In genomic region chr3:151567477-151567876, GRCh38 we compare ENCODE assay signal across 20 cellular contexts.
A peak's percentile ranks its signal among the peaks of the same experiment; 100 is the strongest.
DNase-seq lines count a peak whose midpoint lies in the region; ATAC-seq and TF ChIP-seq lines count a peak whose summit lies in the region.
"Had no signal": no experiment of that assay in that cellular context is flagged by ENCODE, and none has a peak within 500 bp of the region (broad histone marks: within the 10 kb centered on the region; RNA-seq: fewer than 3 reads in every experiment).

No MANE protein-coding gene starts in this region.

- H3K79me2 ChIP-seq in GM23338 (replicated peaks; ENCODE audit: insufficient read depth) = no peaks in the 10 kb centered on the region
- no peaks in the 10 kb centered on the region for H3K79me2 ChIP-seq in trophoblast cell (ENCODE audit: control insufficient read depth, insufficient read depth, low read length, poor library complexity)

- H3K36me3 ChIP-seq in GM23338 (ENCODE audit: insufficient read depth) = no peaks in the 10 kb centered on the region
- H3K36me3 ChIP-seq in SK-N-MC (ENCODE audit: insufficient read depth, low read length) = no peaks in the 10 kb centered on the region
- H3K36me3 ChIP-seq in trophoblast cell (ENCODE audit: control insufficient read depth in 1 of 2, insufficient read depth in 2 of 2, low read length in 2 of 2) = no peaks in the 10 kb centered on the region
- H3K36me3 ChIP-seq: BLaER1 had no signal

- H3K4me2 ChIP-seq in GM23338 (no peak overlapping the region), trophoblast cell (ENCODE audit: low read length) (no peak overlapping the region)
- H3K4me2 ChIP-seq: BLaER1 had no signal

- peaks cover 6% of the 10 kb centered on the region for H3K27me3 Mint-ChIP-seq in GM23338 (ENCODE audit: insufficient read depth, low read depth, poor library complexity)
- H3K27me3 Mint-ChIP-seq: CD4-positive, alpha-beta T cell had no signal

- no peak overlapping the region for H4K8ac ChIP-seq in trophoblast cell (ENCODE audit: low read depth, low read length)

- H2AFZ ChIP-seq in GM23338 = peak overlapping the region; percentile 9; the same call in 1 of the 2 replicates
- H2AFZ ChIP-seq in trophoblast cell (ENCODE audit: insufficient read depth, low read length, poor library complexity) = peak overlapping the region; percentile 41

- peaks cover 7% of the 10 kb centered on the region; the same call in 1 of the 2 replicates for H3K9me2 ChIP-seq in GM23338 (ENCODE audit: insufficient read depth)

- H2BK120ac ChIP-seq in trophoblast cell (ENCODE audit: insufficient read depth, low read length, poor library complexity) = no peak overlapping the region

- no peaks in the 10 kb centered on the region for H3K9me3 Mint-ChIP-seq in GM23338

- H3K4me1 ChIP-seq in GM23338 (ENCODE audit: insufficient read depth) = peaks cover 14% of the 10 kb centered on the region
- no peaks in the 10 kb centered on the region for H3K4me1 ChIP-seq in trophoblast cell (ENCODE audit: control insufficient read depth in 1 of 2, insufficient read depth in 2 of 2, low read length in 2 of 2)

- no peak overlapping the region for H4K91ac ChIP-seq in trophoblast cell (ENCODE audit: low read depth, low read length)

- no peaks in the 10 kb centered on the region for H3K27me3 ChIP-seq in GM23338 (ENCODE audit: insufficient read depth)
- no peaks in the 10 kb centered on the region for H3K27me3 ChIP-seq in trophoblast cell (ENCODE audit: insufficient read depth, low read length)
- H3K27me3 ChIP-seq: BLaER1 had no signal

- H3K23ac ChIP-seq in trophoblast cell (ENCODE audit: low read length) = no peak overlapping the region

- H3K27ac Mint-ChIP-seq in GM23338 = no peak overlapping the region
- H3K27ac Mint-ChIP-seq: CD4-positive, alpha-beta T cell had no signal

- H3K9me3 ChIP-seq in SK-N-MC (ENCODE audit: low read depth, low read length) (no peaks in the 10 kb centered on the region), trophoblast cell (ENCODE audit: insufficient read depth, low read depth, low read length) (no peaks in the 10 kb centered on the region)
- H3K9me3 ChIP-seq: Caco-2 had no signal

- no peak overlapping the region for H3K27ac ChIP-seq in GM23338 (ENCODE audit: low read depth)
- 0 out of 2 replicates have a peak overlapping the region, but pooled peaks have one; percentile 38 for H3K27ac ChIP-seq in SK-N-MC
- no peak overlapping the region for H3K27ac ChIP-seq in trophoblast cell (ENCODE audit: low read depth, low read length)
- H3K27ac ChIP-seq: BLaER1 had no signal

- WGBS in trophoblast cell (ENCODE audit: extremely low coverage, insufficient coverage, insufficient read length) = no CpG with 5 or more reads among the region's 2 CpGs

- TF ChIP-seq CTCF in GM23338 (conservative IDR thresholded peaks at IDR 0.05; ENCODE audit: low read depth in 2 of 2) = no peak

- H3F3A ChIP-seq in GM23338 (replicated peaks; ENCODE audit: low read depth) = no peaks in the 10 kb centered on the region

- H2BK5ac ChIP-seq in trophoblast cell (ENCODE audit: low read depth, low read length, poor library complexity) = no peak overlapping the region

- no peak overlapping the region for H2AK5ac ChIP-seq in trophoblast cell (ENCODE audit: low read length)

- no peak overlapping the region for H3K4me3 ChIP-seq in GM23338
- no peak overlapping the region for H3K4me3 ChIP-seq in SK-N-MC
- no peak overlapping the region for H3K4me3 ChIP-seq in trophoblast cell (ENCODE audit: low read depth, low read length)
- H3K4me3 ChIP-seq: BLaER1 had no signal

- no peak overlapping the region for H3K18ac ChIP-seq in trophoblast cell (ENCODE audit: low read length)

- H2BK12ac ChIP-seq in trophoblast cell (ENCODE audit: low read length) = no peak overlapping the region

- H3K36me3 Mint-ChIP-seq in GM23338 (ENCODE audit: low read depth) = no peaks in the 10 kb centered on the region

- no peaks in the 10 kb centered on the region for H3K79me1 ChIP-seq in trophoblast cell (ENCODE audit: low read length)

- H3K4me3 Mint-ChIP-seq in GM23338 = peak overlapping the region; percentile 19; the same call in 1 of the 3 replicates
- H3K4me3 Mint-ChIP-seq: CD4-positive, alpha-beta T cell had no signal

- peak; percentile 99 for ATAC-seq in GM23338
- ATAC-seq: Panc1 had no signal

- H4K20me1 ChIP-seq in GM23338 (replicated peaks; ENCODE audit: insufficient read depth) = no peaks in the 10 kb centered on the region
- H4K20me1 ChIP-seq: BLaER1 had no signal

- H3K9ac ChIP-seq in SK-N-MC (ENCODE audit: insufficient read length) = peak overlapping the region; percentile 18
- no peak overlapping the region for H3K9ac ChIP-seq in trophoblast cell (ENCODE audit: low read length)
- H3K9ac ChIP-seq: BLaER1 had no signal

- H4K12ac ChIP-seq in trophoblast cell (ENCODE audit: low read depth, low read length) = no peak overlapping the region

- peak; percentile 21 for DNase-seq in GM23338 (ENCODE audit: low spot score)
- no peak for DNase-seq in SK-N-MC (ENCODE audit: low read depth, low spot score)
- DNase-seq in iPS-NIHi7 (ENCODE audit: extremely low spot score) = peak; percentile 29
- no peak for DNase-seq in trophoblast cell
- DNase-seq in NAMALWA (ENCODE audit: low spot score) = no peak
- DNase-seq in stimulated activated CD4-positive, alpha-beta T cell treated with anti-CD3 and anti-CD28 coated beads, Interleukin-12 subunit alpha, Interleukin-12 subunit beta, amount 100 ng/mL, for 4 hours = no peak
- DNase-seq in DMS153 (lab: John Stamatoyannopoulos, UW) = no peak
- DNase-seq: Caco-2; CD4-positive, alpha-beta T cell; DMS 273 treated with DMSO at 0.1 percent for 48 hours; GOT3; MM.1S; NCI-H1092; NCI-H1436; NCI-H1930; NCI-H2227 treated with DMSO at 0.1 percent for 48 hours; NCI-H510A treated with DMSO at 0.1 percent for 48 hours; SIG-M5 had no signal

- H3K4me1 Mint-ChIP-seq in GM23338 = peaks cover 11% of the 10 kb centered on the region

- H3K4ac ChIP-seq in trophoblast cell (ENCODE audit: low read depth, low read length) = no peak overlapping the region

- peak overlapping the region; percentile 15 for H3K14ac ChIP-seq in trophoblast cell (ENCODE audit: low read length)

TF ChIP-seq in GM23338, 12 proteins besides CTCF, POLR2A, EP300 and RAD21:
- TF ChIP-seq STAT1 (IDR thresholded peaks at IDR 0.05; ENCODE audit: unreplicated experiment) (no peak), CREB1 (CRISPR knock-in tag; IDR thresholded peaks at IDR 0.05; ENCODE audit: low read depth) (no peak), POLR2AphosphoS5 (IDR thresholded peaks at IDR 0.05; ENCODE audit: low read depth) (no peak)

Comparison
In these comparisons a context has a peak if more than half of its experiments do, and no peak if none do; other contexts are left out.
1. DNase-seq: peak in GM23338 (single experiment) and iPS-NIHi7 (single experiment); none in SK-N-MC (single experiment), trophoblast cell (0 of 2), NAMALWA (single experiment), stimulated activated CD4-positive, alpha-beta T cell treated with anti-CD3 and anti-CD28 coated beads, Interleukin-12 subunit alpha, Interleukin-12 subunit beta, amount 100 ng/mL, for 4 hours (single experiment) and DMS153 (single experiment).